ENCODE assay signal across 14 cellular contexts in the genomic region with DNA sequence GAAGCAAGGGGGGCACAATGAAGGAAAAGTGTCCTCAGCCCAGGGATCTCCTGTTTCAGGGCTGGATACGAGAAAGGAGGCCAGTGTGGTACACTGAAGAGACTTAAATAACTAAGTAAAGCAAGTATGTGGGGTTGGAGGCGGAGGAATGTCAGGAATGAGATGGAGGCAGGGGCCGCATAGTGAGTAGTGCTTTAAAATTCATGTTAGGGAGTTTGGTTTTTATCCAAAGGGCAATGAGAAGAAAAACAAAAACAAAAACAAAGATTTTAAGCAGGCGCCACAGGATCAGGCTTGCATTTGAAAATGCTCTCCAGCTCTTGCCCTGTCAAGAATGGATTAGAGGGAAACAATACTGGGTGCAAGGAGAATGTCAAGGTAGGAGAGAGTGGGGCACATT.
DNase-seq lines count a peak whose midpoint lies in the region; ATAC-seq and TF ChIP-seq lines count a peak whose summit lies in the region.
"Had no signal": no experiment of that assay in that cellular context is flagged by ENCODE, and none has a peak within 500 bp of the region (broad histone marks: within the 10 kb centered on the region; RNA-seq: fewer than 3 reads in every experiment).

No MANE protein-coding gene starts in this region.

- H3K4me3 ChIP-seq in HUES6 (ENCODE audit: low read depth, low read length) (peak overlapping the region; percentile 36), esophagus muscularis mucosa (no peak overlapping the region), PC-3 (ENCODE audit: low read length) (no peak overlapping the region)
- H3K4me3 ChIP-seq: adrenal gland, pancreas, thyroid gland had no signal

- no peaks in the 10 kb centered on the region for H3K9me2 ChIP-seq in PC-3 (replicated peaks; ENCODE audit: low read length)

- ATAC-seq in PC-3 = no peak
- ATAC-seq: pancreas, T-cell had no signal

- TF ChIP-seq POLR2A in esophagus muscularis mucosa (IDR thresholded peaks at IDR 0.05; ENCODE audit: low read depth) (no peak), erythroblast (IDR thresholded peaks at IDR 0.05; ENCODE audit: low read length) (no peak)

- no peaks in the 10 kb centered on the region for H3K79me2 ChIP-seq in PC-3 (ENCODE audit: low read length)

- no peaks in the 10 kb centered on the region for H3K27me3 ChIP-seq in HUES6 (ENCODE audit: control insufficient read depth, insufficient read depth, low read length)
- H3K27me3 ChIP-seq in esophagus muscularis mucosa = no peaks in the 10 kb centered on the region
- no peaks in the 10 kb centered on the region for H3K27me3 ChIP-seq in PC-3 (ENCODE audit: low read length)
- H3K27me3 ChIP-seq: adrenal gland, pancreas, thyroid gland had no signal

- no TSS peak for BruUV-seq in PC-3 (replicated peaks; lab: Mats Ljungman, UMichigan)

- peaks cover 21% of the 10 kb centered on the region for H3K36me3 ChIP-seq in HUES6 (ENCODE audit: control insufficient read depth, insufficient read depth, low read length)
- H3K36me3 ChIP-seq in esophagus muscularis mucosa = no peaks in the 10 kb centered on the region
- H3K36me3 ChIP-seq in PC-3 (ENCODE audit: low read depth, low read length) = no peaks in the 10 kb centered on the region
- H3K36me3 ChIP-seq: adrenal gland, pancreas, thyroid gland had no signal

- DNase-seq in EL (peak; percentile 66), esophagus muscularis mucosa (ENCODE audit: extremely low spot score) (peak; percentile 68), non-pigmented ciliary epithelial cell (ENCODE audit: low read depth) (peak; percentile 27), NCI-H1436 (lab: John Stamatoyannopoulos, UW) (no peak), midbrain (lab: John Stamatoyannopoulos, UW) (no peak), PC-3 (no peak), erythroblast (lab: John Stamatoyannopoulos, UW) (no peak)
- DNase-seq: activated CD4-positive, alpha-beta memory T cell treated with anti-CD3 and anti-CD28 coated beads, Interleukin-2, amount 10 ng/mL, durations not matched to agents 7 days and 5 days; NCI-H69; pancreas; T-cell; thyroid gland had no signal

- H3K9ac ChIP-seq in HUES6 (ENCODE audit: low read length) (peak overlapping the region; percentile 80), PC-3 (ENCODE audit: low read length) (no peak overlapping the region)

- POLR2A ChIA-PET in PC-3 (lab: Charles Lee; ENCODE audit: unreplicated experiment) = no interaction called here

- CTCF ChIA-PET in PC-3 (lab: Charles Lee) = no interaction called here

- no peaks in the 10 kb centered on the region for H3F3A ChIP-seq in PC-3 (ENCODE audit: low read length, unreplicated experiment)

- peak overlapping the region; percentile 97 for H3K27ac ChIP-seq in HUES6 (ENCODE audit: low read depth, low read length)
- peak overlapping the region; percentile 85 to 88 (median 86) for H3K27ac ChIP-seq in esophagus muscularis mucosa (replicated peaks in 1 of 4)
- no peak overlapping the region for H3K27ac ChIP-seq in PC-3 (ENCODE audit: low read length)
- H3K27ac ChIP-seq: pancreas, thyroid gland had no signal

- H3K4me2 ChIP-seq in PC-3 (ENCODE audit: low read length) = no peak overlapping the region

- TF ChIP-seq CTCF in esophagus muscularis mucosa (IDR thresholded peaks at IDR 0.05) (no peak), PC-3 (conservative IDR thresholded peaks at IDR 0.05; ENCODE audit: low read depth, low read length) (no peak)

- no peaks in the 10 kb centered on the region for H3K9me3 ChIP-seq in HUES6 (ENCODE audit: control insufficient read depth, insufficient read depth, low read depth, low read length)
- no peaks in the 10 kb centered on the region for H3K9me3 ChIP-seq in esophagus muscularis mucosa
- no peaks in the 10 kb centered on the region for H3K9me3 ChIP-seq in PC-3 (ENCODE audit: low read length)
- H3K9me3 ChIP-seq: adrenal gland, pancreas, thyroid gland had no signal

- H3K4me1 ChIP-seq in HUES6 (ENCODE audit: control insufficient read depth, insufficient read depth, low read length) (peaks cover 76% of the 10 kb centered on the region), esophagus muscularis mucosa (peaks cover 30 to 75% (median 68%) of the 10 kb centered on the region in 4 donors), PC-3 (ENCODE audit: insufficient read depth, low read length) (peaks cover 15% of the 10 kb centered on the region)
- H3K4me1 ChIP-seq: pancreas, thyroid gland had no signal

- no peaks in the 10 kb centered on the region for H4K20me1 ChIP-seq in PC-3 (ENCODE audit: low read length)

- 59% methylated on average over 4 of the region's 4 CpGs for WGBS in esophagus muscularis mucosa

- no peak for TF ChIP-seq EP300 in esophagus muscularis mucosa (IDR thresholded peaks at IDR 0.05)

- intact Hi-C loops in esophagus muscularis mucosa (cut with DNase I) (no loop called here), PC-3 (cut with micrococcal nuclease) (no loop called here)

- H2AFZ ChIP-seq in PC-3 (ENCODE audit: low read length) = no peak overlapping the region

Comparison
In these comparisons a context has a peak if more than half of its experiments do, and no peak if none do; other contexts are left out.
1. DNase-seq: peak in EL (single experiment), esophagus muscularis mucosa (single experiment) and non-pigmented ciliary epithelial cell (single experiment); none in NCI-H1436 (single experiment), midbrain (single experiment), PC-3 (single experiment) and erythroblast (0 of 2).